In genomic region chr2:174682578-174683391, GRCh38 we compare ENCODE assay signal across 8 cellular contexts.
DNase-seq lines count a peak whose midpoint lies in the region; ATAC-seq and TF ChIP-seq lines count a peak whose summit lies in the region.

No MANE protein-coding gene starts in this region.

- in situ Hi-C loops in transverse colon (cut with MboI; ENCODE audit: low pct_ligation_motif_present in 1 of 4, low pct_unique_long_range_greater_than_20kb in 1 of 4, low sequenced_read_pairs in 3 of 4): loop anchor here in 2 of 4 donors (25.0 kb wide), 2 partner anchors 95 to 220 kb away; partner anchors contain the start of gene WIPF1 (in 1 of the 2)

- peak overlapping the region; percentile 97 for H3K27ac Mint-ChIP-seq in activated naive CD8-positive, alpha-beta T cell
- peak overlapping the region; percentile 86 for H3K27ac Mint-ChIP-seq in osteocyte (ENCODE audit: unreplicated experiment)

- H3K9me3 Mint-ChIP-seq in activated naive CD8-positive, alpha-beta T cell (ENCODE audit: low read depth): no peaks in the 10 kb centered on the region
- H3K9me3 Mint-ChIP-seq in osteocyte (ENCODE audit: unreplicated experiment): no peaks in the 10 kb centered on the region

- H3K4me3 Mint-ChIP-seq in activated naive CD8-positive, alpha-beta T cell: peak overlapping the region; percentile 94
- H3K4me3 Mint-ChIP-seq in osteocyte (ENCODE audit: unreplicated experiment): peak overlapping the region; percentile 87

- no peaks in the 10 kb centered on the region for H3K36me3 Mint-ChIP-seq in activated naive CD8-positive, alpha-beta T cell
- no peaks in the 10 kb centered on the region for H3K36me3 Mint-ChIP-seq in osteocyte (ENCODE audit: unreplicated experiment)

- H3K4me3 ChIP-seq in ACC112 (ENCODE audit: low read depth, low read length) (peak overlapping the region; percentile 89), SJCRH30 (peak overlapping the region; percentile 84), transverse colon (peak overlapping the region; percentile 72 to 89 (median 81))

- TF ChIP-seq CTCF in osteocyte (IDR thresholded peaks at IDR 0.05) (no peak), transverse colon (IDR thresholded peaks at IDR 0.05) (no peak)

- DNase-seq in SJCRH30: peak; percentile 82 to 84
- DNase-seq in Right ventricle myocardium superior: peak; percentile 84
- peak; percentile 89 for DNase-seq in osteocyte (ENCODE audit: extremely low spot score, unreplicated experiment)
- peak; percentile 75 for DNase-seq in transverse colon

- H3K79me2 ChIP-seq in ACC112 (ENCODE audit: control insufficient read depth, insufficient read depth, low read length, unreplicated experiment): peaks cover 38% of the 10 kb centered on the region

- TF ChIP-seq POLR2A in transverse colon (IDR thresholded peaks at IDR 0.05): no peak

- H3K4me1 ChIP-seq in ACC112 (ENCODE audit: control insufficient read depth, insufficient read depth, low read length, unreplicated experiment): peaks cover 16% of the 10 kb centered on the region
- H3K4me1 ChIP-seq in SJCRH30: 0 out of 2 replicates have a peak, but pooled peaks cover 3% of the 10 kb centered on the region
- peaks cover 3 to 17% (median 13%) of the 10 kb centered on the region in 4 donors for H3K4me1 ChIP-seq in transverse colon

- ATAC-seq in GM18858 (IDR thresholded peaks at IDR 0.05; ENCODE audit: unreplicated experiment): peak; percentile 43
- peak; percentile 60 for ATAC-seq in HG03095 (IDR thresholded peaks at IDR 0.05; ENCODE audit: unreplicated experiment)
- peak; percentile 89 for ATAC-seq in Right ventricle myocardium superior (ENCODE audit: poor library complexity)

- H2AFZ ChIP-seq in ACC112 (ENCODE audit: low read length, unreplicated experiment): peak overlapping the region; percentile 63

- no peak for TF ChIP-seq EP300 in transverse colon (IDR thresholded peaks at IDR 0.05; ENCODE audit: low read depth)

- H3K9me3 ChIP-seq in SJCRH30 (replicated peaks) (no peaks in the 10 kb centered on the region), transverse colon (no peaks in the 10 kb centered on the region)

- H3K36me3 ChIP-seq in ACC112 (ENCODE audit: insufficient read depth, low read length): no peaks in the 10 kb centered on the region
- no peaks in the 10 kb centered on the region for H3K36me3 ChIP-seq in SJCRH30
- no peaks in the 10 kb centered on the region for H3K36me3 ChIP-seq in transverse colon

- WGBS in transverse colon (ENCODE audit: low coverage in 1 of 2), 2 donors: 0% methylated on average over 2 to 23 of the region's 97 CpGs

- H3K27ac ChIP-seq in ACC112 (ENCODE audit: low read depth, low read length) (peak overlapping the region; percentile 60; the same call in 1 of the 2 replicates), SJCRH30 (peak overlapping the region; percentile 63), transverse colon (peak overlapping the region; percentile 84 to 88 (median 86))

- intact Hi-C loops in Right ventricle myocardium superior (cut with DNase I): no loop called here
- intact Hi-C loops in transverse colon (cut with DNase I; ENCODE audit: low total_unique reads): loop anchor here (2.0 to 10.0 kb wide), 2 partner anchors 68 to 486 kb away; partner anchors contain the start of gene ATF2

- H3K27me3 ChIP-seq in ACC112 (ENCODE audit: insufficient read depth, low read length) (no peaks in the 10 kb centered on the region), SJCRH30 (no peaks in the 10 kb centered on the region), transverse colon (peaks cover 12% of the 10 kb centered on the region)

- peaks cover 65% of the 10 kb centered on the region for H3K4me1 Mint-ChIP-seq in activated naive CD8-positive, alpha-beta T cell (ENCODE audit: low read depth)
- H3K4me1 Mint-ChIP-seq in osteocyte (ENCODE audit: unreplicated experiment): peaks cover 39% of the 10 kb centered on the region

- H3K27me3 Mint-ChIP-seq in activated naive CD8-positive, alpha-beta T cell: no peaks in the 10 kb centered on the region
- H3K27me3 Mint-ChIP-seq in osteocyte (ENCODE audit: unreplicated experiment): peaks cover 2% of the 10 kb centered on the region

Comparison
In these comparisons a context has a peak if more than half of its experiments do, and no peak if none do; other contexts are left out.
1. Peak in every context shown above with its lines: DNase-seq, ATAC-seq, H3K4me3 ChIP-seq and H3K27ac ChIP-seq.